In genomic region chr17:27381007-27381501, GRCh38 we compare ENCODE assay signal across 8 cellular contexts.
DNase-seq lines count a peak whose midpoint lies in the region; ATAC-seq and TF ChIP-seq lines count a peak whose summit lies in the region.

No MANE protein-coding gene starts in this region.

- DNase-seq in AML-193 (lab: John Stamatoyannopoulos, UW) (peak; percentile 76 to 83), NB4 (ENCODE audit: low read depth) (peak; percentile 90), T-helper 2 cell (peak; percentile 54 to 79 (median 72)), anterior cingulate cortex (lab: John Stamatoyannopoulos, UW) (peak in 48 of 58 donors; percentile 9 to 71 (median 36)), iPS DF 6.9 (ENCODE audit: low read depth, low spot score) (peak; percentile 68)
- peak; percentile 51 to 70 for DNase-seq in stimulated activated CD4-positive, alpha-beta T cell treated with anti-CD3 and anti-CD28 coated beads, Interleukin-15, amount 100 ng/mL, for 1 hour (ENCODE audit: low read depth in 1 of 2, low spot score in 1 of 2)

- 0 out of 2 replicates have a peak, but pooled peaks cover 1% of the 10 kb centered on the region for H3K4me1 ChIP-seq in iPS DF 6.9 (ENCODE audit: control insufficient read depth, insufficient read depth, low read length)

- H3K27me3 ChIP-seq in iPS DF 6.9 (ENCODE audit: control insufficient read depth, insufficient read depth, low read length), result no peaks in the 10 kb centered on the region

- H3K27ac ChIP-seq in iPS DF 6.9 (ENCODE audit: low read length), result no peak overlapping the region

- H3K36me3 ChIP-seq in iPS DF 6.9 (ENCODE audit: control insufficient read depth, insufficient read depth, low read length), result no peaks in the 10 kb centered on the region

- no CpG with 5 or more reads among the region's 22 CpGs for WGBS in iPS DF 6.9 (ENCODE audit: insufficient coverage, insufficient read length)

- TF ChIP-seq CTCF in NB4 (IDR thresholded peaks at IDR 0.05; ENCODE audit: low read depth, low read length), result peak; percentile 99

- peak; percentile 67 for ATAC-seq in GM19372 (IDR thresholded peaks at IDR 0.05; ENCODE audit: low read depth, unreplicated experiment)
- no peak for ATAC-seq in GM18517 (IDR thresholded peaks at IDR 0.05; ENCODE audit: unreplicated experiment)

- TF ChIP-seq POLR2A in NB4 (IDR thresholded peaks at IDR 0.05; ENCODE audit: extremely low read depth, insufficient read length), result no peak

- no peak overlapping the region for H3K4me3 ChIP-seq in NB4 (ENCODE audit: low read depth, low read length)
- no peak overlapping the region for H3K4me3 ChIP-seq in iPS DF 6.9 (ENCODE audit: low read length)

- no peaks in the 10 kb centered on the region for H3K9me3 ChIP-seq in iPS DF 6.9 (ENCODE audit: control insufficient read depth, insufficient read depth, low read length)

Comparison
In these comparisons a context has a peak if more than half of its experiments do, and no peak if none do; other contexts are left out.
1. DNase-seq: peak in every context shown above with its lines; median percentile 90 in NB4; 80 in AML-193; 72 in T-helper 2 cell; 68 in iPS DF 6.9; 60 in stimulated activated CD4-positive, alpha-beta T cell treated with anti-CD3 and anti-CD28 coated beads, Interleukin-15, amount 100 ng/mL, for 1 hour; 36 in anterior cingulate cortex.